Comparison of ENCODE assay signal across 8 cellular contexts in the genomic region with DNA sequence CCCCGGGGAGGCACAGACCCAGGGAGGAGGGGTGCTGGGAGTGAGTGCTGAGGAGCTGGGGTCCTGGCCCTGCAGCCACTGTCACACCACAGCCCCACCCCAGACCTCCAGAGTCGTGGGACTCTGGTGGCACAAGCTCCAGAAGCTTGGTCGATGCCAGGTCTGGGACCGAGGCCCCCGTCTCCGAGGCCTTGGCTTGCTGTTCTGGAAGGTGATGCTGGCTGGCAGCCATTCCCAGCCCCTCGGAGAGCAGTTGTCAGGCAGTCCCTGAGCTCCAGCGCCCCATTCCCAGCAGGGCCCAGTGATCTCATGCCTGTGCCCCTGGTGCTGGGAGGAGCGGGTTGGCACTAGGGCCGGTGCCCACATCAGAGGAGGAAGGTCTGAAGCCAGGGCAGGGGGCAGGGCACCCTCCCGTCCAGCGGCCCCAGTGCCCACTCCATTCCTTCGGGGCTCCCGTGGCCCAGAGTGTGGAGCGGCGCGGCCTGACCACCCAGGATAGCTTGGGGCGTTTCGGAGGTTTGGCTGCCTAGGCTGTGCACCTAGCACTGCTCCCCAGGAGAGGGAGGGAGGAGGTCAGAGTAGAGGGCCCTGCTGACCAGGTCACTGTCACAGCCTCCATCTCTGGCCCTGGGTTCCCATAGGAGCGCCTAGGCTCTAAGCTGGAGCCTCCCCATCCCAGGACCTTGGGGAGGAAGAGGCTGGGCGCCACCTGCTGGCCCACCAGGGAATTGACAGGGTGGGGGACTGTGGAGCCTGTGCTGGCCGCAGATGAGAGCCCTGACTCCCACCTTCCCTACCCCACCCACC. TPM values are rescaled to one million over a fixed set of nuclear protein-coding genes. Genes with fewer than 3 reads are reported as not detected.
DNase-seq lines count a peak whose midpoint lies in the region; ATAC-seq and TF ChIP-seq lines count a peak whose summit lies in the region.

No MANE protein-coding gene starts in this region.

- intact Hi-C loops in Calu3 (cut with micrococcal nuclease; ENCODE audit: unreplicated experiment) (no loop called here), left lung (cut with DNase I) (loop anchor here in 1 of 2 donors (10.0 kb wide), 1 partner anchor 524 kb away; no protein-coding TSS in a partner anchor)

- no peak overlapping the region for H3K27ac Mint-ChIP-seq in Calu3 (ENCODE audit: unreplicated experiment)

- DNase-seq in Calu3 (peak; percentile 74), NCI-H69 (lab: John Stamatoyannopoulos, UW) (peak; percentile 36), adipocyte (ENCODE audit: low read depth) (peak; percentile 48), left lung (peak in 1 of 2 donors; percentile 56), thoracic aorta (ENCODE audit: low spot score) (no peak), NCI-H510A (lab: John Stamatoyannopoulos, UW) (no peak), NCI-H2171 (lab: John Stamatoyannopoulos, UW) (no peak), DMS153 (lab: John Stamatoyannopoulos, UW) (no peak)

- no peak overlapping the region for H3K4me3 Mint-ChIP-seq in Calu3 (ENCODE audit: low read depth, unreplicated experiment)

- H3K4me1 ChIP-seq in adipocyte (ENCODE audit: control insufficient read depth, insufficient read depth, low read length) (no peaks in the 10 kb centered on the region), left lung (peaks cover 0 to 4% of the 10 kb centered on the region in 2 donors), thoracic aorta (ENCODE audit: control insufficient read depth in 1 of 2, low read depth in 2 of 2) (no peaks in the 10 kb centered on the region)

- H3K27ac ChIP-seq in left lung (no peak overlapping the region), thoracic aorta (no peak overlapping the region)

- peaks cover 44% of the 10 kb centered on the region for H3K27me3 ChIP-seq in adipocyte (replicated peaks; ENCODE audit: control insufficient read depth, insufficient read depth, low read length)
- H3K27me3 ChIP-seq in left lung, result peaks cover 0 to 10% of the 10 kb centered on the region in 2 donors
- no peaks in the 10 kb centered on the region for H3K27me3 ChIP-seq in thoracic aorta (replicated peaks; ENCODE audit: insufficient read depth)

- peak; percentile 88 for TF ChIP-seq CTCF in Calu3 (IDR thresholded peaks at IDR 0.05; ENCODE audit: unreplicated experiment)
- peak; percentile 46 to 74 for TF ChIP-seq CTCF in left lung (IDR thresholded peaks at IDR 0.05)
- TF ChIP-seq CTCF in thoracic aorta (IDR thresholded peaks at IDR 0.05), result peak; percentile 52

- no peaks in the 10 kb centered on the region for H3K36me3 ChIP-seq in adipocyte (ENCODE audit: control insufficient read depth, insufficient read depth, low read length, severe bottlenecking)
- no peaks in the 10 kb centered on the region for H3K36me3 ChIP-seq in left lung
- no peaks in the 10 kb centered on the region for H3K36me3 ChIP-seq in thoracic aorta

- no peak overlapping the region for H3K4me3 ChIP-seq in adipocyte (ENCODE audit: low read length)
- H3K4me3 ChIP-seq in left lung, result no peak overlapping the region
- H3K4me3 ChIP-seq in thoracic aorta, result no peak overlapping the region

- peaks cover 16% of the 10 kb centered on the region for H3K27me3 Mint-ChIP-seq in Calu3 (ENCODE audit: unreplicated experiment)

- no peaks in the 10 kb centered on the region for H3K36me3 Mint-ChIP-seq in Calu3 (ENCODE audit: insufficient read depth, unreplicated experiment)

- no peaks in the 10 kb centered on the region for H3K4me1 Mint-ChIP-seq in Calu3 (ENCODE audit: low read depth, unreplicated experiment)

- no peaks in the 10 kb centered on the region for H3K9me3 Mint-ChIP-seq in Calu3 (ENCODE audit: low read depth, unreplicated experiment)

- no peaks in the 10 kb centered on the region for H3K9me3 ChIP-seq in adipocyte (ENCODE audit: control insufficient read depth, low read length)
- H3K9me3 ChIP-seq in left lung, result no peaks in the 10 kb centered on the region
- H3K9me3 ChIP-seq in thoracic aorta, result no peaks in the 10 kb centered on the region

- H3K9ac ChIP-seq in adipocyte (ENCODE audit: low read length), result no peak overlapping the region

- ATAC-seq in left lung (peak; percentile 79), thoracic aorta (ENCODE audit: insufficient number of reproducible peaks, low FRiP score, low read depth) (no peak)

- no TSS peak for BruUV-seq in Calu3 (replicated peaks; lab: Mats Ljungman, UMichigan)

- CTCF ChIA-PET in Calu3 (lab: Charles Lee), result interaction anchor here (0.5 to 1.1 kb wide), 5 partner anchors 53 to 514 kb away, joined by 3 to 9 read pairs (median 5); no protein-coding TSS in a partner anchor

RNA-seq across cellular contexts. Expression of a gene that starts 16.8 kb away (rescaled TPM):
- not detected in 2 replicates for total RNA-seq in Calu3 (2022)
- total RNA-seq in left lung, result not detected
- total RNA-seq in thoracic aorta, result not detected

RNA-seq across cellular contexts. Expression of a gene that starts 32.5 kb away (rescaled TPM):
- total RNA-seq in Calu3 (2022) (not detected in 2 replicates), left lung (under 1 TPM in 1 of 2 donors, not detected in 1; 0.16 TPM), thoracic aorta (not detected)

RNA-seq across cellular contexts. Expression of a gene that starts 48.5 kb away (rescaled TPM):
- total RNA-seq in Calu3 (2022) (not detected in 2 replicates), left lung (under 1 TPM; 0.10 to 0.17 TPM), thoracic aorta (1 to 10 TPM; 1.6 to 2.8 TPM)

Comparison
In these comparisons a context has a peak if more than half of its experiments do, and no peak if none do; other contexts are left out.
1. DNase-seq: peak in Calu3 (single experiment), NCI-H69 (single experiment) and adipocyte (single experiment); none in thoracic aorta (single experiment), NCI-H510A (single experiment), NCI-H2171 (single experiment) and DMS153 (single experiment).
2. Peak in every context shown above with its lines, with median percentiles within 50 percentile points of each other: CTCF ChIP-seq.